ENCODE assay signal across 8 cellular contexts in the genomic region with DNA sequence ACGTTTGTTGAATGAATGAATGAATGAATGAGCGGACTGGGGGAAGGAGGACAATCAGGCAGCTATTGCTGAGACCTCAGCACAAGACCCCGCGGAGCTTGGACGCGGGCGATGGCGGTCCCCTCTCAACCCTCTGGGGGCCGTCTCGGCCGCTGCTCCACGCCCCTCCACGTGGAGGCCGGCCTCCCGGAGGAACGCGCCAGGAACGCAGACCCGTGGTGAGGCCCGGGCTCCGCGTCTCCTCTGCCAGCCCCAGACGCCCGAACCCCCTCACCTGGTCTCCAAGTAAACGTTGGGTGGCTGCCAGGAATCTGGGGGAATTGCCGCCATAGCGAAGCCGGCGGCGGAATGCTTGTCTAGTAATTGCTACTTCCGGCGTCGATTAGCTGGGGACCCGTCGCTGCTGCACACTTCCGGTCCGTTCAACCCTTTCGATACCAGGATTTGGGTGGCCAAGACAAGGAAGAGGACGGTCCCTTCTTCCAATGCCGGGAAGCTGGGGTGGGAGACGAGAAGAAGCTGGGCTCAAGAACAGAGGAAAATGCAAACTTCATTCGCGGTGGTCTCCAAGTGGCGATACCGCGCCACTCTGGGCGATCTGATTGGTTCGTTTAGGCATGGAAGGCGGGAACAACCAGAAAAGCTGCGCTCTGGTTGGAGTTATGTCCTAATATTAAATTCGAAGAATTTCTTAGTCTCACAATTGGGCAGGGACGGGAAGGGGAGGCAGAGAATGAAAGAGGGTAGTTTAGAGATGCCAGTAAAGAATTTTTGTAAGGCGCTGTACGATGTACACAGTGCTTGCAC. TPM values are rescaled to one million over a fixed set of nuclear protein-coding genes. Genes with fewer than 3 reads are reported as not detected.
DNase-seq lines count a peak whose midpoint lies in the region; ATAC-seq, FAIRE-seq and TF ChIP-seq lines count a peak whose summit lies in the region.

A gene (minus strand): TSS at position 361 of the 807 bp plus-strand sequence. CDS start 31 bp downstream, at position 330.

- CTCF ChIA-PET in GM10248 (lab: Yijun Ruan, JAX), result interaction anchor here (0.7 to 6.0 kb wide), 15 partner anchors 8 to 451 kb away, joined by 3 to 88 read pairs (median 4); a partner anchor contains a TSS

- peak; percentile 83 for ATAC-seq in HG02610 (IDR thresholded peaks at IDR 0.05; ENCODE audit: unreplicated experiment)
- ATAC-seq in Right ventricle myocardium superior (ENCODE audit: poor library complexity), result peak; percentile 88
- peak; percentile 88 to 94 (median 92) for ATAC-seq in pancreas

- H3K4me1 ChIP-seq in pancreas, result peaks cover 4 to 27% (median 8%) of the 10 kb centered on the region in 3 donors
- peaks cover 0 to 23% (median 3%) of the 10 kb centered on the region in 4 donors for H3K4me1 ChIP-seq in tibial nerve

- TF ChIP-seq CTCF in GM10248 (IDR thresholded peaks at IDR 0.05; ENCODE audit: control extremely low read depth, extremely low read depth, low read depth, missing control alignments), result no peak
- no peak for TF ChIP-seq CTCF in pancreas (IDR thresholded peaks at IDR 0.05)
- peak in 1 of 5 experiments; percentile 19 for TF ChIP-seq CTCF in tibial nerve (IDR thresholded peaks at IDR 0.05)

- POLR2A ChIA-PET in GM10248 (lab: Yijun Ruan, JAX), result interaction anchor here (1.6 kb wide), 1 partner anchor 11 kb away, joined by 5 read pairs; a partner anchor contains a TSS

- H3K27ac ChIP-seq in pancreas, result peak within 1 kb of the TSS; percentile 83 to 94 (median 88)
- H3K27ac ChIP-seq in tibial nerve, result peak within 1 kb of the TSS; percentile 70 to 92 (median 88)

- intact Hi-C loops in Right ventricle myocardium superior (cut with DNase I) (no loop called here), pancreas (cut with DNase I) (no loop called here)

- H3K4me3 ChIP-seq in pancreas, result peak within 1 kb of the TSS; percentile 85 to 99 (median 90)
- H3K4me3 ChIP-seq in tibial nerve, result peak within 1 kb of the TSS; percentile 67 to 97 (median 93)

- no peaks in the 10 kb centered on the region for H3K9me3 ChIP-seq in pancreas
- no peaks in the 10 kb centered on the region for H3K9me3 ChIP-seq in tibial nerve

- FAIRE-seq in pancreas (lab: Jason Lieb, UNC), result peak; percentile 71

- H3K27me3 ChIP-seq in pancreas, result no peaks in the 10 kb centered on the region
- no peaks in the 10 kb centered on the region for H3K27me3 ChIP-seq in tibial nerve

- TF ChIP-seq EP300 in tibial nerve (IDR thresholded peaks at IDR 0.05), result peak in 1 of 2 donors; percentile 75

- no peak for TF ChIP-seq POLR2A in tibial nerve (IDR thresholded peaks at IDR 0.05)

- no peaks in the 10 kb centered on the region for H3K36me3 ChIP-seq in pancreas
- peaks cover 0 to 15% (median 0%) of the 10 kb centered on the region in 3 donors for H3K36me3 ChIP-seq in tibial nerve

- DNase-seq in GM10248 (ENCODE audit: extremely low spot score) (peak; percentile 89), NCI-H1105 treated with DMSO at 0.1 percent for 48 hours (lab: John Stamatoyannopoulos, UW) (peak; percentile 98), SW 1271 (lab: John Stamatoyannopoulos, UW) (peak; percentile 95 to 98), Right ventricle myocardium superior (peak; percentile 87), pancreas (peak; percentile 80 to 93 (median 87)), tibial nerve (ENCODE audit: low spot score in 2 of 2) (peak; percentile 57 to 77)
- DNase-seq in activated naive CD8-positive, alpha-beta T cell treated with anti-CD3 and anti-CD28 coated beads, Interleukin-2, amount 50 U/mL, for 16 hours (ENCODE audit: low read depth, low spot score), result peak; percentile 68

- WGBS in pancreas, 2 donors, result 0 to 1% methylated on average over 54 of the region's 54 CpGs
- WGBS in tibial nerve, 2 donors, result 0% methylated on average over 44 to 53 of the region's 54 CpGs

RNA-seq across cellular contexts. Expression of the gene that starts here (rescaled TPM):
- total RNA-seq in Right ventricle myocardium superior (65.2 TPM), pancreas (10 to 100 TPM in 3 of 6 donors, 1 to 10 TPM in 3; 5.1 to 13.1 (median 8.5) TPM), tibial nerve (10 to 100 TPM in 2 of 4 donors, 1 to 10 TPM in 2; 9.2 to 19.8 (median 13.0) TPM)
- 1 to 10 TPM; 7.7 to 9.7 TPM for polyA plus RNA-seq in pancreas

Comparison
In these comparisons a context has a peak if more than half of its experiments do, and no peak if none do; other contexts are left out.
1. Peak in every context shown above with its lines: DNase-seq, ATAC-seq, H3K4me3 ChIP-seq and H3K27ac ChIP-seq.